ENCODE assay signal across 1 cellular context in the genomic region with DNA sequence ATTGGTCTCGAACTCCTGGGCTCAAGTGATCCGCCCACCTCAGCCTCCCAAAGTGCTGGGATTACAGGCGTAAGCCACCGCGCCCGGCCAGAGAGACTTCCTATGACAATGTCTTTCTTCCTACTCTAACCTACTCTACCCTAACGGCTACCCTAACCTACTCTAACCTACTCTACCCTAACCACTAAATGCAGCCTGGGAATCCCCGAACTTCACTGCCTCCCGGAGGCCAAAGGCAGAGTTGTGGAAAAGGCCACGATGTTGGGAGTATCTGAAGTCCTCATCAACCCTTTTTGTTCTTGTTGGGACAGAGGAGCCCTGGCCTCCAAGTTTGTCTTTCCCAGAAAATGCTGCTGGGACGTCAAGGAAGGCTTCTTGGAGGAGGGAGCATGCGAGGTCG.
TF ChIP-seq lines count a peak whose summit lies in the region.

No MANE protein-coding gene starts in this region.

TF ChIP-seq in endothelial cell of umbilical vein, 7 proteins besides CTCF, POLR2A, EP300 and RAD21:
- TF ChIP-seq MYC (IDR thresholded peaks at IDR 0.05; ENCODE audit: low read depth, low read length) (no peak), EZH2 (IDR thresholded peaks at IDR 0.05; ENCODE audit: borderline replicate concordance, low read depth, low read length, severe bottlenecking) (no peak), POLR2AphosphoS5 (IDR thresholded peaks at IDR 0.05; ENCODE audit: insufficient read depth, low read depth, low read length) (no peak), GATA2 (IDR thresholded peaks at IDR 0.05; ENCODE audit: insufficient read depth, insufficient read length, low read depth, low read length) (no peak), FOS (IDR thresholded peaks at IDR 0.05; ENCODE audit: borderline replicate concordance, insufficient read depth, low read length) (no peak), JUN (IDR thresholded peaks at IDR 0.05; ENCODE audit: borderline replicate concordance, insufficient read depth, insufficient read length, low read depth) (no peak)
- TF ChIP-seq, protein P1, sequence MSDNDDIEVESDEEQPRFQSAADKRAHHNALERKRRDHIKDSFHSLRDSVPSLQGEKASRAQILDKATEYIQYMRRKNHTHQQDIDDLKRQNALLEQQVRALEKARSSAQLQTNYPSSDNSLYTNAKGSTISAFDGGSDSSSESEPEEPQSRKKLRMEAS (IDR thresholded peaks at IDR 0.05; ENCODE audit: insufficient read depth, insufficient read length), result no peak
